ENCODE assay signal across 13 cellular contexts in genomic region chr4:69321153-69321729, GRCh38. TPM values are rescaled to one million over a fixed set of nuclear protein-coding genes. Genes with fewer than 3 reads are reported as not detected.
DNase-seq lines count a peak whose midpoint lies in the region; ATAC-seq and TF ChIP-seq lines count a peak whose summit lies in the region.
"Had no signal": no experiment of that assay in that cellular context is flagged by ENCODE, and none has a peak within 500 bp of the region (broad histone marks: within the 10 kb centered on the region; RNA-seq: fewer than 3 reads in every experiment).

No MANE protein-coding gene starts in this region.

- peak overlapping the region; percentile 27 for H3K27ac Mint-ChIP-seq in neural crest cell (ENCODE audit: unreplicated experiment)
- H3K27ac Mint-ChIP-seq: activated CD8-positive, alpha-beta T cell treated with anti-CD3 and anti-CD28 coated beads for 36 hours; IgD-negative memory B cell had no signal

- no peaks in the 10 kb centered on the region for H3K9me3 ChIP-seq in body of pancreas

- no peak overlapping the region for H3K4me3 ChIP-seq in body of pancreas

- H3K9me3 Mint-ChIP-seq in neural crest cell, result no peaks in the 10 kb centered on the region
- H3K9me3 Mint-ChIP-seq: activated CD8-positive, alpha-beta T cell treated with anti-CD3 and anti-CD28 coated beads for 36 hours; IgD-negative memory B cell had no signal

- peak; percentile 64 for DNase-seq in NCI-H2029 treated with DMSO at 0.1 percent for 48 hours (lab: John Stamatoyannopoulos, UW)
- peak; percentile 70 to 91 (median 84) for DNase-seq in body of pancreas
- DNase-seq in neural crest cell (ENCODE audit: low read depth, low spot score), result no peak
- no peak for DNase-seq in epidermal melanocyte (ENCODE audit: insufficient read length, low spot score)
- DNase-seq in activated CD4-positive, alpha-beta T cell treated with anti-CD3 and anti-CD28 coated beads for 4 hours, result no peak
- DNase-seq: activated CD8-positive, alpha-beta T cell treated with anti-CD3 and anti-CD28 coated beads for 36 hours; AML-193; foreskin fibroblast had no signal

- intact Hi-C loops in body of pancreas (cut with DNase I), result no loop called here

- no peak overlapping the region for H3K4me3 Mint-ChIP-seq in neural crest cell
- H3K4me3 Mint-ChIP-seq: activated CD8-positive, alpha-beta T cell treated with anti-CD3 and anti-CD28 coated beads for 36 hours; IgD-negative memory B cell had no signal

- H3K27me3 ChIP-seq in body of pancreas, result no peaks in the 10 kb centered on the region

- H3K4me1 Mint-ChIP-seq in neural crest cell, result no peaks in the 10 kb centered on the region
- H3K4me1 Mint-ChIP-seq: IgD-negative memory B cell had no signal

- no peaks in the 10 kb centered on the region for H3K36me3 ChIP-seq in body of pancreas (replicated peaks in 1 of 2; ENCODE audit: insufficient read depth in 1 of 2, low read depth in 2 of 2)

- no peaks in the 10 kb centered on the region for H3K27me3 Mint-ChIP-seq in neural crest cell (ENCODE audit: low read depth)
- H3K27me3 Mint-ChIP-seq: IgD-negative memory B cell had no signal

- H3K36me3 Mint-ChIP-seq in neural crest cell (ENCODE audit: low read depth), result no peaks in the 10 kb centered on the region
- H3K36me3 Mint-ChIP-seq: IgD-negative memory B cell had no signal

- WGBS in body of pancreas, 2 donors, result 0 to 13% methylated on average over 1 to 2 of the region's 2 CpGs

- ATAC-seq in GM18867 (IDR thresholded peaks at IDR 0.05; ENCODE audit: unreplicated experiment) (peak; percentile 35), body of pancreas (peak; percentile 88), GM21529 (IDR thresholded peaks at IDR 0.05; ENCODE audit: unreplicated experiment) (no peak), HG02678 (IDR thresholded peaks at IDR 0.05; ENCODE audit: unreplicated experiment) (no peak)
- ATAC-seq: activated CD8-positive, alpha-beta T cell treated with anti-CD3 and anti-CD28 coated beads for 36 hours had no signal

- TF ChIP-seq CTCF in body of pancreas (IDR thresholded peaks at IDR 0.05) (no peak), neural crest cell (conservative IDR thresholded peaks at IDR 0.05) (no peak)

- no peak for TF ChIP-seq POLR2A in body of pancreas (IDR thresholded peaks at IDR 0.05)

- H3K4me1 ChIP-seq in body of pancreas, result peaks cover 22% of the 10 kb centered on the region

- H3K27ac ChIP-seq in body of pancreas, result peak overlapping the region in 1 of 4 donors; percentile 20

RNA-seq across cellular contexts. Expression of gene UGT2B28, which starts 41.0 kb away (rescaled TPM):
- total RNA-seq in body of pancreas (not detected), neural crest cell (not detected in 2 replicates)
- total RNA-seq: activated CD8-positive, alpha-beta T cell treated with anti-CD3 and anti-CD28 coated beads for 36 hours; Daoy had no signal

Comparison
In these comparisons a context has a peak if more than half of its experiments do, and no peak if none do; other contexts are left out.
1. ATAC-seq: peak in GM18867 (single experiment) and body of pancreas (single experiment); none in GM21529 (single experiment) and HG02678 (single experiment).
2. DNase-seq: peak in NCI-H2029 treated with DMSO at 0.1 percent for 48 hours (single experiment) and body of pancreas (4 of 4); none in neural crest cell (single experiment), epidermal melanocyte (single experiment) and activated CD4-positive, alpha-beta T cell treated with anti-CD3 and anti-CD28 coated beads for 4 hours (0 of 2).